8 cellular contexts compared by ENCODE assay signal in genomic region chr20:44884907-44885391, GRCh38. TPM values are rescaled to one million over a fixed set of nuclear protein-coding genes. Genes with fewer than 3 reads are reported as not detected.
DNase-seq lines count a peak whose midpoint lies in the region; ATAC-seq, FAIRE-seq and TF ChIP-seq lines count a peak whose summit lies in the region.

No MANE protein-coding gene starts in this region.

- H3K27me3 ChIP-seq in HepG2 (ENCODE audit: control insufficient read depth in 1 of 2, insufficient read depth in 2 of 2, low read length in 2 of 2) (no peaks in the 10 kb centered on the region; a peak in 1 of 5 replicates), thymus (ENCODE audit: control insufficient read depth, insufficient read depth) (no peaks in the 10 kb centered on the region)

- peaks cover 4% of the 10 kb centered on the region for H3K27me3 Mint-ChIP-seq in activated naive CD8-positive, alpha-beta T cell treated with anti-CD3 and anti-CD28 coated beads, Interleukin-2, amount 10 ng/mL, durations not matched to agents 7 days and 5 days

- peak overlapping the region; percentile 98 for H3K4me2 ChIP-seq in HepG2 (ENCODE audit: low read depth, low read length)

- no peak for TF ChIP-seq POLR2A in HepG2 (IDR thresholded peaks at IDR 0.05; ENCODE audit: insufficient read depth in 1 of 2, low read depth in 2 of 2, low read length in 2 of 2)

- no peaks in the 10 kb centered on the region for H3K9me3 ChIP-seq in HepG2 (ENCODE audit: low read length)
- peaks cover 1% of the 10 kb centered on the region for H3K9me3 ChIP-seq in thymus (ENCODE audit: control insufficient read depth)

- no peak for FAIRE-seq in HepG2 (lab: Jason Lieb, UNC)

- H2AFZ ChIP-seq in HepG2 (ENCODE audit: low read length): peak overlapping the region; percentile 95

- intact Hi-C loops in HepG2 (cut with micrococcal nuclease; ENCODE audit: unreplicated experiment): loop anchor here (2.0 to 10.0 kb wide), 2 partner anchors 82 to 670 kb away; partner anchors contain the start of genes OSER1 and STK4

- POLR2A ChIA-PET in activated naive CD8-positive, alpha-beta T cell treated with anti-CD3 and anti-CD28 coated beads, Interleukin-2, amount 10 ng/mL, durations not matched to agents 7 days and 5 days (lab: Charles Lee): interaction anchor here (0.7 to 1.7 kb wide), 11 partner anchors 11 to 409 kb away, joined by 3 to 8 read pairs (median 4); partner anchors contain the start of genes PABPC1L and TTPAL
- POLR2A ChIA-PET in HepG2 (lab: Yijun Ruan, JAX): interaction anchor here (0.7 to 3.3 kb wide), 14 partner anchors 11 to 1428 kb away, joined by 3 to 42 read pairs (median 4); partner anchors contain the start of genes PABPC1L, SRSF6, STK4 and TOMM34

- TF ChIP-seq EP300 in HepG2 (IDR thresholded peaks at IDR 0.05; ENCODE audit: low read depth in 2 of 2, low read length in 2 of 2) (no peak), HepG2 (CRISPR knock-in tag; IDR thresholded peaks at IDR 0.05; ENCODE audit: borderline replicate concordance) (no peak)

- BruUV-seq in HepG2 (replicated peaks; lab: Mats Ljungman, UMichigan): TSS peak; percentile 86

- H3K4me3 ChIP-seq in HepG2 (replicated peaks in 1 of 3; ENCODE audit: insufficient read depth in 1 of 3, low read depth in 2 of 3, low read length in 3 of 3) (peak overlapping the region; percentile 88 to 97 (median 92)), thymus (ENCODE audit: low read length) (peak overlapping the region; percentile 97)

- H3K4me3 Mint-ChIP-seq in activated naive CD8-positive, alpha-beta T cell treated with anti-CD3 and anti-CD28 coated beads, Interleukin-2, amount 10 ng/mL, durations not matched to agents 7 days and 5 days: peak overlapping the region; percentile 91

- H3K4me1 Mint-ChIP-seq in activated naive CD8-positive, alpha-beta T cell treated with anti-CD3 and anti-CD28 coated beads, Interleukin-2, amount 10 ng/mL, durations not matched to agents 7 days and 5 days: peaks cover 38% of the 10 kb centered on the region

- no peak for TF ChIP-seq CTCF in HepG2 (CRISPR knock-in tag; IDR thresholded peaks at IDR 0.05)

- ATAC-seq in activated naive CD8-positive, alpha-beta T cell treated with anti-CD3 and anti-CD28 coated beads, Interleukin-2, amount 10 ng/mL, durations not matched to agents 7 days and 5 days (ENCODE audit: low read depth): peak; percentile 1
- ATAC-seq in HepG2 (peak; percentile 19), HG02870 (IDR thresholded peaks at IDR 0.05; ENCODE audit: unreplicated experiment) (no peak)

- H3K9me3 Mint-ChIP-seq in activated naive CD8-positive, alpha-beta T cell treated with anti-CD3 and anti-CD28 coated beads, Interleukin-2, amount 10 ng/mL, durations not matched to agents 7 days and 5 days: no peaks in the 10 kb centered on the region

- DNase-seq in activated CD4-positive, alpha-beta T cell treated with anti-CD3 and anti-CD28 coated beads for 48 hours: peak; percentile 11
- no peak for DNase-seq in activated CD4-positive, alpha-beta T cell treated with anti-CD3 and anti-CD28 coated beads, Interleukin-2, amount 50 U/mL, for 1 hour
- DNase-seq in activated naive CD8-positive, alpha-beta T cell treated with anti-CD3 and anti-CD28 coated beads, Interleukin-2, amount 10 ng/mL, durations not matched to agents 7 days and 5 days: no peak
- DNase-seq in HepG2 (ENCODE audit: low spot score): no peak
- DNase-seq in HT-29 (ENCODE audit: low spot score): no peak
- DNase-seq in mucosa of gallbladder (ENCODE audit: low spot score): no peak

- peaks cover 46% of the 10 kb centered on the region for H3K79me2 ChIP-seq in HepG2 (ENCODE audit: insufficient read depth, low read length)

- 1% methylated on average over 14 of the region's 14 CpGs for WGBS in HepG2 (ENCODE audit: low lambda C conversion rate)
- 10% methylated on average over 14 of the region's 14 CpGs for WGBS in thymus

- H3K4me1 ChIP-seq in HepG2 (ENCODE audit: insufficient read depth, low read length): peaks cover 58% of the 10 kb centered on the region
- peaks cover 20% of the 10 kb centered on the region for H3K4me1 ChIP-seq in thymus (ENCODE audit: control insufficient read depth, insufficient read depth, low read length)

- peaks cover 7% of the 10 kb centered on the region for H3K36me3 Mint-ChIP-seq in activated naive CD8-positive, alpha-beta T cell treated with anti-CD3 and anti-CD28 coated beads, Interleukin-2, amount 10 ng/mL, durations not matched to agents 7 days and 5 days

- H3K36me3 ChIP-seq in HepG2 (replicated peaks in 1 of 2; ENCODE audit: control insufficient read depth in 1 of 2, insufficient read depth in 2 of 2, low read length in 2 of 2) (peaks cover 0 to 5% of the 10 kb centered on the region in 2 experiments; a peak in 1 of 5 replicates), thymus (ENCODE audit: control insufficient read depth, insufficient read depth) (no peaks in the 10 kb centered on the region)

- H4K20me1 ChIP-seq in HepG2 (ENCODE audit: insufficient read depth, low read length): peaks cover 41% of the 10 kb centered on the region

- H3K9ac ChIP-seq in HepG2 (ENCODE audit: insufficient read depth, low read depth, low read length): peak overlapping the region; percentile 99

- CTCF ChIA-PET in HepG2 (lab: Yijun Ruan, JAX; ENCODE audit: low intra/inter-chr PET ratio, low total read pairs): no interaction called here

- no peak for TF ChIP-seq RAD21 in HepG2 (CRISPR knock-in tag; IDR thresholded peaks at IDR 0.05)

- H3K27ac ChIP-seq in HepG2 (ENCODE audit: extremely low read length, insufficient read depth, low read length) (peak overlapping the region; percentile 52), thymus (ENCODE audit: low read depth) (peak overlapping the region; percentile 99)

- in situ Hi-C loops in HepG2 (cut with HindIII; ENCODE audit: extremely low pct_ligation_motif_present, low pct_unique_long_range_greater_than_20kb): no loop called here

- H3K27ac Mint-ChIP-seq in activated naive CD8-positive, alpha-beta T cell treated with anti-CD3 and anti-CD28 coated beads, Interleukin-2, amount 10 ng/mL, durations not matched to agents 7 days and 5 days: peak overlapping the region; percentile 89

TF ChIP-seq in HepG2, 621 proteins besides CTCF, POLR2A, EP300 and RAD21 (continues in another document):
- no peak for TF ChIP-seq STAG1 (CRISPR knock-in tag; IDR thresholded peaks at IDR 0.05)

RNA-seq across cellular contexts. Expression of gene YWHAB, which starts 0.6 kb away (rescaled TPM):
- total RNA-seq in activated naive CD8-positive, alpha-beta T cell treated with anti-CD3 and anti-CD28 coated beads, Interleukin-2, amount 10 ng/mL, durations not matched to agents 7 days and 5 days: 100 to 1,000 TPM; 206 to 209 TPM
- total RNA-seq in HepG2 (2016; rRNA removed; fragmentation: Illumina TruSeq; extraction: Trizol) (121 and 184 TPM in 2 replicates), mucosa of gallbladder (178 TPM)
- total RNA-seq in HepG2 (2016; cell fraction: cytosol; rRNA removed; fragmentation: Illumina TruSeq; extraction: Trizol; ENCODE audit: low read depth): 13.1 and 14.3 TPM in 2 replicates
- total RNA-seq in HepG2 (2016; cell fraction: insoluble cytoplasmic fraction; rRNA removed; fragmentation: Illumina TruSeq; extraction: Trizol): 123 and 180 TPM in 2 replicates
- total RNA-seq in HepG2 (2016; cell fraction: membrane; rRNA removed; fragmentation: Illumina TruSeq; extraction: Trizol): 60.9 and 62.9 TPM in 2 replicates
- 79.4 and 83.5 TPM in 2 replicates for total RNA-seq in HepG2 (2016; cell fraction: nucleus; rRNA removed; fragmentation: Illumina TruSeq; extraction: Trizol)
- polyA plus RNA-seq in HepG2 (2011; rRNA removed) (64.0 and 77.2 TPM in 2 replicates), thymus (107 TPM)
- 41.7 and 66.1 TPM in 2 replicates for polyA plus RNA-seq in HepG2 (2011; cell fraction: cytosol; rRNA removed)
- 28.9 and 37.6 TPM in 2 replicates for polyA plus RNA-seq in HepG2 (2011; cell fraction: nucleus; rRNA removed)
- polyA plus RNA-seq in HepG2 (2012): 122 and 130 TPM in 2 replicates
- polyA plus RNA-seq in HepG2 (2016; cell fraction: cytosol; fragmentation: Illumina TruSeq; extraction: Trizol; ENCODE audit: low read depth): 22.2 and 23.8 TPM in 2 replicates
- polyA plus RNA-seq in HepG2 (2016; cell fraction: insoluble cytoplasmic fraction; fragmentation: Illumina TruSeq; extraction: Trizol; ENCODE audit: low read depth): 254 and 256 TPM in 2 replicates
- polyA plus RNA-seq in HepG2 (2016; cell fraction: membrane; fragmentation: Illumina TruSeq; extraction: Trizol; ENCODE audit: low read depth): 47.1 and 50.3 TPM in 2 replicates
- polyA plus RNA-seq in HepG2 (2016; cell fraction: nucleus; fragmentation: Illumina TruSeq; extraction: Trizol; ENCODE audit: insufficient read depth, low read depth): 121 and 126 TPM in 2 replicates
- 22.5 and 46.6 TPM in 2 replicates for polyA minus RNA-seq in HepG2 (2011; rRNA and poly(A)+ RNA removed; ENCODE audit: low replicate concordance)
- polyA minus RNA-seq in HepG2 (2011; cell fraction: cytosol; rRNA and poly(A)+ RNA removed): 38.2 and 43.5 TPM in 2 replicates
- polyA minus RNA-seq in HepG2 (2011; cell fraction: nucleus; rRNA and poly(A)+ RNA removed): 64.2 and 67.4 TPM in 2 replicates
- 71.4 and 77.9 TPM in 2 replicates for total RNA-seq in HT-29 (2014; rRNA removed; shearing (Covaris generic))

RNA-seq across cellular contexts. Expression of gene PABPC1L, which starts 24.9 kb away (rescaled TPM):
- total RNA-seq in activated naive CD8-positive, alpha-beta T cell treated with anti-CD3 and anti-CD28 coated beads, Interleukin-2, amount 10 ng/mL, durations not matched to agents 7 days and 5 days: 10 to 100 TPM; 87.0 to 90.2 TPM
- total RNA-seq in HepG2 (2016; rRNA removed; fragmentation: Illumina TruSeq; extraction: Trizol) (6.4 and 30.8 TPM in 2 replicates), mucosa of gallbladder (64.4 TPM)
- total RNA-seq in HepG2 (2016; cell fraction: cytosol; rRNA removed; fragmentation: Illumina TruSeq; extraction: Trizol; ENCODE audit: low read depth): 8.8 and 10.6 TPM in 2 replicates
- total RNA-seq in HepG2 (2016; cell fraction: insoluble cytoplasmic fraction; rRNA removed; fragmentation: Illumina TruSeq; extraction: Trizol): 7.2 and 30.6 TPM in 2 replicates
- total RNA-seq in HepG2 (2016; cell fraction: membrane; rRNA removed; fragmentation: Illumina TruSeq; extraction: Trizol): 7.7 TPM in 2 replicates
- 68.7 and 74.6 TPM in 2 replicates for total RNA-seq in HepG2 (2016; cell fraction: nucleus; rRNA removed; fragmentation: Illumina TruSeq; extraction: Trizol)
- polyA plus RNA-seq in HepG2 (2011; rRNA removed) (252 and 283 TPM in 2 replicates), thymus (131 TPM)
- 48.8 and 52.2 TPM in 2 replicates for polyA plus RNA-seq in HepG2 (2011; cell fraction: cytosol; rRNA removed)
- 1,815 and 1,864 TPM in 2 replicates for polyA plus RNA-seq in HepG2 (2011; cell fraction: nucleus; rRNA removed)
- 109 and 110 TPM in 2 replicates for polyA plus RNA-seq in HepG2 (2012)
- polyA plus RNA-seq in HepG2 (2016; cell fraction: cytosol; fragmentation: Illumina TruSeq; extraction: Trizol; ENCODE audit: low read depth): 3.4 TPM in 2 replicates
- 8.9 and 10.9 TPM in 2 replicates for polyA plus RNA-seq in HepG2 (2016; cell fraction: insoluble cytoplasmic fraction; fragmentation: Illumina TruSeq; extraction: Trizol; ENCODE audit: low read depth)
- 4.4 and 4.6 TPM in 2 replicates for polyA plus RNA-seq in HepG2 (2016; cell fraction: membrane; fragmentation: Illumina TruSeq; extraction: Trizol; ENCODE audit: low read depth)
- polyA plus RNA-seq in HepG2 (2016; cell fraction: nucleus; fragmentation: Illumina TruSeq; extraction: Trizol; ENCODE audit: insufficient read depth, low read depth): 374 and 409 TPM in 2 replicates
- polyA minus RNA-seq in HepG2 (2011; rRNA and poly(A)+ RNA removed; ENCODE audit: low replicate concordance): 12.6 and 64.0 TPM in 2 replicates
- 10.6 and 12.0 TPM in 2 replicates for polyA minus RNA-seq in HepG2 (2011; cell fraction: cytosol; rRNA and poly(A)+ RNA removed)
- 250 and 264 TPM in 2 replicates for polyA minus RNA-seq in HepG2 (2011; cell fraction: nucleus; rRNA and poly(A)+ RNA removed)
- 53.4 and 54.6 TPM in 2 replicates for total RNA-seq in HT-29 (2014; rRNA removed; shearing (Covaris generic))
